In the genomic region with DNA sequence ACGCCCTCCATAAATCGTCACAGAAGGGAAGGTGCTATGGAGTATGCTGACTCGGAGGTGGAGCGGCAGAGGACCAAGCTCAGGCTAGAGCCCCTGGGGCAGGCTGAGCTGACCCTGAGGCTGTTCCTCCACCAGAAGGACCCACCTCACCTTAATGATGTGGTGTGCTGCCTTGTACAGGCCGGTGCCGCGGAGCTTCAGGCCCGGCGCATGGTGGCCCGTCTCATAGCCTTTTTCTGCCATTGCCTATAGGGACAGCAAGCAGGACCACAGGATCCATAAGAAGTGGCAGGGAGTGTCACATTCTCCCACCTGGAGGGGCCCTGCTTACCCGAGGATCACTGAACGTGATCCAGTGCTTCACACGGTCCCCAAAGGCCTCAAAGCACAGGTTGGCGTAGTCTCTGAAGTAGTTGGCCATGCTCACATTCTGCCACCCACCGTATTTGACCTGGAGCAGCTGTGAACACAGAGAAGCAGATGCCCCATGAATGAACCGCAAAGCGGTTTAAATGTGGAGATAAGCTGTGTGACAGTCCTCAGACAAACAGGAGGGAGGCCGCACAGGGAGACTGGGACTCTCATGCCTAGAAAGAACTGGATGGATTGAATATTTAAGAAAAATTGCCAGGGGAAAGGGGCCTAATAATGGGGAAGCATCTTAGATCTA, we compare ENCODE assay signal across 24 cellular contexts. TPM values are rescaled to one million over a fixed set of nuclear protein-coding genes. Genes with fewer than 3 reads are reported as not detected.
"Had no signal": no experiment of that assay in that cellular context is flagged by ENCODE, and none has a peak within 500 bp of the region (broad histone marks: within the 10 kb centered on the region; RNA-seq: fewer than 3 reads in every experiment).

No MANE protein-coding gene starts in this region.

- DNase-seq: colonic mucosa; dermis blood vessel endothelial cell; esophagus squamous epithelium; foreskin fibroblast; kidney; left cardiac atrium; left ventricle myocardium inferior; mesendoderm; naive thymus-derived CD4-positive, alpha-beta T cell; nucleus accumbens; pancreas; sigmoid colon; stimulated activated CD4-positive, alpha-beta T cell treated with anti-CD3 and anti-CD28 coated beads, Interleukin-2, amount 100 ng/mL, for 48 hours; stimulated activated naive CD4-positive, alpha-beta T cell treated with Interleukin-2 at 50 U/mL for 16 hours; uterus had no signal

- H3K4me1 ChIP-seq: colonic mucosa, esophagus squamous epithelium, gastroesophageal sphincter, left ventricle myocardium inferior, pancreas, prostate gland, sigmoid colon, uterus had no signal

- H3K27me3 ChIP-seq: colonic mucosa, esophagus squamous epithelium, gastroesophageal sphincter, hepatocyte, neural progenitor cell, pancreas, sigmoid colon, uterus had no signal

- H3K27me3 Mint-ChIP-seq: naive thymus-derived CD4-positive, alpha-beta T cell; type B pancreatic cell had no signal

- H3K4me3 ChIP-seq: colonic mucosa, esophagus squamous epithelium, gastroesophageal sphincter, hepatocyte, left ventricle myocardium inferior, lung, neural progenitor cell, pancreas, prostate gland, sigmoid colon, skin epidermis, uterus had no signal

- H3K36me3 Mint-ChIP-seq: naive thymus-derived CD4-positive, alpha-beta T cell; neural progenitor cell; type B pancreatic cell had no signal

- H3K4me3 Mint-ChIP-seq: naive thymus-derived CD4-positive, alpha-beta T cell; neural progenitor cell; type B pancreatic cell had no signal

- H3K27ac Mint-ChIP-seq: type B pancreatic cell had no signal

- H3K36me3 ChIP-seq: colonic mucosa, esophagus squamous epithelium, gastroesophageal sphincter, left ventricle myocardium inferior, pancreas, prostate gland, sigmoid colon, uterus had no signal

- H3K27ac ChIP-seq: colonic mucosa, esophagus squamous epithelium, gastroesophageal sphincter, hepatocyte, left ventricle myocardium inferior, neural progenitor cell, pancreas, prostate gland, sigmoid colon, skin epidermis, uterus had no signal

- H3K9me3 ChIP-seq: colonic mucosa, esophagus squamous epithelium, gastroesophageal sphincter, pancreas, prostate gland, sigmoid colon, uterus had no signal

- ATAC-seq: gastroesophageal sphincter; left cardiac atrium; naive thymus-derived CD4-positive, alpha-beta T cell; pancreas had no signal

- H3K9me3 Mint-ChIP-seq: neural progenitor cell, type B pancreatic cell had no signal

- H3K4me1 Mint-ChIP-seq: naive thymus-derived CD4-positive, alpha-beta T cell had no signal

RNA-seq across cellular contexts. Expression of a gene that starts 4.8 kb away (rescaled TPM):
- total RNA-seq: cerebellum; colonic mucosa; dermis blood vessel endothelial cell; esophagus squamous epithelium; gastroesophageal sphincter; hepatocyte; kidney; left cardiac atrium; left ventricle myocardium inferior; lung; mononuclear cell; naive thymus-derived CD4-positive, alpha-beta T cell; pancreas; prostate gland; sigmoid colon; uterus had no signal
- polyA plus RNA-seq: lung; naive thymus-derived CD4-positive, alpha-beta T cell; pancreas had no signal
